ENCODE assay signal across 7 cellular contexts in the genomic region with DNA sequence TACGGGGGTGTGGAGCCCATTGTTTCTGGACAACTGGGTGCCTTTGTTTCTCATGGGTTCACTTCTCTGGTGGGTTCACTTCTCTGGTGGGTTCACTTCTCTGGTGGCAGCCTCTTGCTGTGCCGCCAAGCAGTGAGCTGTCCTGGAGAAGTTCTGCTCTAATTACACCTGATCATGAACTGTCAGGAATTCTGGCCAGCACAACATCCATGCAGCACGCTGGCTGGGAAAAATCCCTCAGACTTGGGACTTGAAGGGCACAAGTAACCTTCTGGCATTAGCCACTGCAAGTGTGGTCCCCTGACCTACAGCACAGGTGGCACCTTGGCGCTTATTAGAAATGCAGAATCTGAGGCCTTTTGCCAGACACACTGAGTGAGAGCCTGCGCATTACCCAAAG.
"Had no signal": no experiment of that assay in that cellular context is flagged by ENCODE, and none has a peak within 500 bp of the region (broad histone marks: within the 10 kb centered on the region; RNA-seq: fewer than 3 reads in every experiment).

No MANE protein-coding gene starts in this region.

- DNase-seq: GM23248, GOT3, H7, H9, HCEC 1CT, HFFc6 had no signal

- H3K4me3 Mint-ChIP-seq: GM23338, H9, HFFc6 had no signal

- H3K27ac Mint-ChIP-seq: H9, HFFc6 had no signal
